In the genomic region with DNA sequence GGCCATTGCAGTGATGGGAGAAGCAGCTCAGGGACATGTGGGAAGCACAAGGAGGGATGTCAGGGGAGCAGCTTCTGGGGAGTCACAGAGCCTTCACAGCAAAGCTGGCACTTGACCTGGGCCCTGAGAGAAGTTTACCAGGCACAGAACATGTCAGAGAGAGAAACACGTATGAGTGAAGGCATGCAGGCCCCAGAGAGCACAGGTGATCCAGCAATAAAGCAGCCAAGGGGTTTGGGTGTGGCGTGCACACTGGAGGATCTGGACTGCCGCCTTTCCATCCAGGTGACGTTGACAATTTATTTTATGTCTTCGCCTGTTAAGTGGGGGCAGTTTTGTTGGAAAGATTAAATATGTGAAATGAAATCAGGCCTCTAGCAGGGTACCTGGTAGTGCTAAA, we compare ENCODE assay signal across 1 cellular context.
TF ChIP-seq lines count a peak whose summit lies in the region.

No MANE protein-coding gene starts in this region.

TF ChIP-seq in WTC11, 78 proteins besides CTCF, POLR2A, EP300 and RAD21 (continued from another document):
- TF ChIP-seq, protein P1, sequence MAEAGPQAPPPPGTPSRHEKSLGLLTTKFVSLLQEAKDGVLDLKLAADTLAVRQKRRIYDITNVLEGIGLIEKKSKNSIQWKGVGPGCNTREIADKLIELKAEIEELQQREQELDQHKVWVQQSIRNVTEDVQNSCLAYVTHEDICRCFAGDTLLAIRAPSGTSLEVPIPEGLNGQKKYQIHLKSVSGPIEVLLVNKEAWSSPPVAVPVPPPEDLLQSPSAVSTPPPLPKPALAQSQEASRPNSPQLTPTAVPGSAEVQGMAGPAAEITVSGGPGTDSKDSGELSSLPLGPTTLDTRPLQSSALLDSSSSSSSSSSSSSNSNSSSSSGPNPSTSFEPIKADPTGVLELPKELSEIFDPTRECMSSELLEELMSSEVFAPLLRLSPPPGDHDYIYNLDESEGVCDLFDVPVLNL (CRISPR knock-in tag; IDR thresholded peaks at IDR 0.05; ENCODE audit: borderline replicate concordance, low read depth): no peak
- TF ChIP-seq, protein P2, sequence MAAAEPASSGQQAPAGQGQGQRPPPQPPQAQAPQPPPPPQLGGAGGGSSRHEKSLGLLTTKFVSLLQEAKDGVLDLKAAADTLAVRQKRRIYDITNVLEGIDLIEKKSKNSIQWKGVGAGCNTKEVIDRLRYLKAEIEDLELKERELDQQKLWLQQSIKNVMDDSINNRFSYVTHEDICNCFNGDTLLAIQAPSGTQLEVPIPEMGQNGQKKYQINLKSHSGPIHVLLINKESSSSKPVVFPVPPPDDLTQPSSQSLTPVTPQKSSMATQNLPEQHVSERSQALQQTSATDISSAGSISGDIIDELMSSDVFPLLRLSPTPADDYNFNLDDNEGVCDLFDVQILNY (CRISPR knock-in tag; IDR thresholded peaks at IDR 0.05): no peak
- TF ChIP-seq RORB (CRISPR knock-in tag; IDR thresholded peaks at IDR 0.05) (no peak), ZNF423 (CRISPR knock-in tag; IDR thresholded peaks at IDR 0.05) (no peak), SMAD4 (CRISPR knock-in tag; IDR thresholded peaks at IDR 0.05) (no peak), NFYB (CRISPR knock-in tag; conservative IDR thresholded peaks at IDR 0.05; ENCODE audit: low read depth) (no peak), ZNF416 (CRISPR knock-in tag; IDR thresholded peaks at IDR 0.05) (no peak)
- TF ChIP-seq, protein P3, sequence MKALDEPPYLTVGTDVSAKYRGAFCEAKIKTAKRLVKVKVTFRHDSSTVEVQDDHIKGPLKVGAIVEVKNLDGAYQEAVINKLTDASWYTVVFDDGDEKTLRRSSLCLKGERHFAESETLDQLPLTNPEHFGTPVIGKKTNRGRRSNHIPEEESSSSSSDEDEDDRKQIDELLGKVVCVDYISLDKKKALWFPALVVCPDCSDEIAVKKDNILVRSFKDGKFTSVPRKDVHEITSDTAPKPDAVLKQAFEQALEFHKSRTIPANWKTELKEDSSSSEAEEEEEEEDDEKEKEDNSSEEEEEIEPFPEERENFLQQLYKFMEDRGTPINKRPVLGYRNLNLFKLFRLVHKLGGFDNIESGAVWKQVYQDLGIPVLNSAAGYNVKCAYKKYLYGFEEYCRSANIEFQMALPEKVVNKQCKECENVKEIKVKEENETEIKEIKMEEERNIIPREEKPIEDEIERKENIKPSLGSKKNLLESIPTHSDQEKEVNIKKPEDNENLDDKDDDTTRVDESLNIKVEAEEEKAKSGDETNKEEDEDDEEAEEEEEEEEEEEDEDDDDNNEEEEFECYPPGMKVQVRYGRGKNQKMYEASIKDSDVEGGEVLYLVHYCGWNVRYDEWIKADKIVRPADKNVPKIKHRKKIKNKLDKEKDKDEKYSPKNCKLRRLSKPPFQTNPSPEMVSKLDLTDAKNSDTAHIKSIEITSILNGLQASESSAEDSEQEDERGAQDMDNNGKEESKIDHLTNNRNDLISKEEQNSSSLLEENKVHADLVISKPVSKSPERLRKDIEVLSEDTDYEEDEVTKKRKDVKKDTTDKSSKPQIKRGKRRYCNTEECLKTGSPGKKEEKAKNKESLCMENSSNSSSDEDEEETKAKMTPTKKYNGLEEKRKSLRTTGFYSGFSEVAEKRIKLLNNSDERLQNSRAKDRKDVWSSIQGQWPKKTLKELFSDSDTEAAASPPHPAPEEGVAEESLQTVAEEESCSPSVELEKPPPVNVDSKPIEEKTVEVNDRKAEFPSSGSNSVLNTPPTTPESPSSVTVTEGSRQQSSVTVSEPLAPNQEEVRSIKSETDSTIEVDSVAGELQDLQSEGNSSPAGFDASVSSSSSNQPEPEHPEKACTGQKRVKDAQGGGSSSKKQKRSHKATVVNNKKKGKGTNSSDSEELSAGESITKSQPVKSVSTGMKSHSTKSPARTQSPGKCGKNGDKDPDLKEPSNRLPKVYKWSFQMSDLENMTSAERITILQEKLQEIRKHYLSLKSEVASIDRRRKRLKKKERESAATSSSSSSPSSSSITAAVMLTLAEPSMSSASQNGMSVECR (CRISPR knock-in tag; IDR thresholded peaks at IDR 0.05; ENCODE audit: borderline replicate concordance): no peak
